In the genomic region with DNA sequence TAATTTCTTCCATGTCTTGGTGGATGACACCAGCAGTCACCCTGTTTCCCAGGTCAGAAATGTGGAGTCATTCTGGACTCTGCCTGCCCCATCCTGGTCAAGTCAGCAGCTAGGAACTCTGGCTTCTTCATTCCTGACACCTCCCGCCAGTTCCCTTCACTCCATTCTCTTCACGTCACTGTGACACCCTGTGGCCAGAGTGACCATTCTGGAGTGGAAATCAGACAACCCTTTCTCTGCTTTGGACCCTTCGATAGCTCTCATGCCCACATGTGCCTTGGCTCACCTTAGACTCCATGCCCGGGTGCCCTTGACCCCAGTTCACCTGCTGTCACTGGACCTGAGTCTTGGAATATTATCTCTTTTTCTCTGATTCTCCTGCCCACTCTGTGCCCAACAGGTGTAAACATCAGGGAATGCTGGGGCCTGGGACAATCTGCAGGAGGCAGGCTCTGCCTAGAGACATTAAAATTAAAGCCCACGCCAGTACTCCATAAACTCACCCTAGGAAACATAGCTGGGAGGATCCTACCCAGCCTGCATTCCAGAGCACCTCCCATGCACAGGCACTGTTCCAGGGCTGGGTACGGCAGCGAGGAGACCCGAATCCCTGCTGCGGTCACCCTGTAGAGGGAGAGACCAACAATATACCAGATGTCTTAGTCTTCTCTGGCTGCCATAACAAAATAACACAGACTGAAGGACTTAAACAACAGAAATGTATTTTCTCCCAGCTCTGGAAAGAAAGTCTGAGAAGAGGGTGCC, we compare ENCODE assay signal across 1 cellular context.
TF ChIP-seq lines count a peak whose summit lies in the region.

No MANE protein-coding gene starts in this region.

TF ChIP-seq in HepG2, 621 proteins besides CTCF, POLR2A, EP300 and RAD21:
- TF ChIP-seq ETV6 (CRISPR knock-in tag; conservative IDR thresholded peaks at IDR 0.05) (no peak), SATB2 (CRISPR knock-in tag; IDR thresholded peaks at IDR 0.05) (no peak), GATA4 (IDR thresholded peaks at IDR 0.05; ENCODE audit: borderline replicate concordance, low read depth) (no peak), AKAP8 (CRISPR knock-in tag; IDR thresholded peaks at IDR 0.05) (no peak), SMARCC2 (IDR thresholded peaks at IDR 0.05) (no peak), ZNF841 (CRISPR knock-in tag; IDR thresholded peaks at IDR 0.05; ENCODE audit: borderline replicate concordance) (no peak), MTA1 (CRISPR knock-in tag; IDR thresholded peaks at IDR 0.05; ENCODE audit: borderline replicate concordance) (no peak), ZBTB8A (CRISPR knock-in tag; IDR thresholded peaks at IDR 0.05; ENCODE audit: borderline replicate concordance, low read depth) (no peak), NR2C2 (CRISPR knock-in tag; IDR thresholded peaks at IDR 0.05; ENCODE audit: borderline replicate concordance) (no peak), TOPORS (CRISPR knock-in tag; IDR thresholded peaks at IDR 0.05) (no peak), POLR2G (IDR thresholded peaks at IDR 0.05; ENCODE audit: low read depth, low read length) (no peak), ZNF282 (IDR thresholded peaks at IDR 0.05; ENCODE audit: partially characterized antibody) (no peak), THAP8 (CRISPR knock-in tag; IDR thresholded peaks at IDR 0.05; ENCODE audit: borderline replicate concordance) (no peak)
- TF ChIP-seq, protein P1, sequence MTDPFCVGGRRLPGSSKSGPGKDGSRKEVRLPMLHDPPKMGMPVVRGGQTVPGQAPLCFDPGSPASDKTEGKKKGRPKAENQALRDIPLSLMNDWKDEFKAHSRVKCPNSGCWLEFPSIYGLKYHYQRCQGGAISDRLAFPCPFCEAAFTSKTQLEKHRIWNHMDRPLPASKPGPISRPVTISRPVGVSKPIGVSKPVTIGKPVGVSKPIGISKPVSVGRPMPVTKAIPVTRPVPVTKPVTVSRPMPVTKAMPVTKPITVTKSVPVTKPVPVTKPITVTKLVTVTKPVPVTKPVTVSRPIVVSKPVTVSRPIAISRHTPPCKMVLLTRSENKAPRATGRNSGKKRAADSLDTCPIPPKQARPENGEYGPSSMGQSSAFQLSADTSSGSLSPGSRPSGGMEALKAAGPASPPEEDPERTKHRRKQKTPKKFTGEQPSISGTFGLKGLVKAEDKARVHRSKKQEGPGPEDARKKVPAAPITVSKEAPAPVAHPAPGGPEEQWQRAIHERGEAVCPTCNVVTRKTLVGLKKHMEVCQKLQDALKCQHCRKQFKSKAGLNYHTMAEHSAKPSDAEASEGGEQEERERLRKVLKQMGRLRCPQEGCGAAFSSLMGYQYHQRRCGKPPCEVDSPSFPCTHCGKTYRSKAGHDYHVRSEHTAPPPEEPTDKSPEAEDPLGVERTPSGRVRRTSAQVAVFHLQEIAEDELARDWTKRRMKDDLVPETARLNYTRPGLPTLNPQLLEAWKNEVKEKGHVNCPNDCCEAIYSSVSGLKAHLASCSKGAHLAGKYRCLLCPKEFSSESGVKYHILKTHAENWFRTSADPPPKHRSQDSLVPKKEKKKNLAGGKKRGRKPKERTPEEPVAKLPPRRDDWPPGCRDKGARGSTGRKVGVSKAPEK (CRISPR knock-in tag; IDR thresholded peaks at IDR 0.05; ENCODE audit: borderline replicate concordance), result no peak
- TF ChIP-seq, protein P2, sequence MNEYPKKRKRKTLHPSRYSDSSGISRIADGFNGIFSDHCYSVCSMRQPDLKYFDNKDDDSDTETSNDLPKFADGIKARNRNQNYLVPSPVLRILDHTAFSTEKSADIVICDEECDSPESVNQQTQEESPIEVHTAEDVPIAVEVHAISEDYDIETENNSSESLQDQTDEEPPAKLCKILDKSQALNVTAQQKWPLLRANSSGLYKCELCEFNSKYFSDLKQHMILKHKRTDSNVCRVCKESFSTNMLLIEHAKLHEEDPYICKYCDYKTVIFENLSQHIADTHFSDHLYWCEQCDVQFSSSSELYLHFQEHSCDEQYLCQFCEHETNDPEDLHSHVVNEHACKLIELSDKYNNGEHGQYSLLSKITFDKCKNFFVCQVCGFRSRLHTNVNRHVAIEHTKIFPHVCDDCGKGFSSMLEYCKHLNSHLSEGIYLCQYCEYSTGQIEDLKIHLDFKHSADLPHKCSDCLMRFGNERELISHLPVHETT (CRISPR knock-in tag; conservative IDR thresholded peaks at IDR 0.05), result no peak
- TF ChIP-seq, protein P3, sequence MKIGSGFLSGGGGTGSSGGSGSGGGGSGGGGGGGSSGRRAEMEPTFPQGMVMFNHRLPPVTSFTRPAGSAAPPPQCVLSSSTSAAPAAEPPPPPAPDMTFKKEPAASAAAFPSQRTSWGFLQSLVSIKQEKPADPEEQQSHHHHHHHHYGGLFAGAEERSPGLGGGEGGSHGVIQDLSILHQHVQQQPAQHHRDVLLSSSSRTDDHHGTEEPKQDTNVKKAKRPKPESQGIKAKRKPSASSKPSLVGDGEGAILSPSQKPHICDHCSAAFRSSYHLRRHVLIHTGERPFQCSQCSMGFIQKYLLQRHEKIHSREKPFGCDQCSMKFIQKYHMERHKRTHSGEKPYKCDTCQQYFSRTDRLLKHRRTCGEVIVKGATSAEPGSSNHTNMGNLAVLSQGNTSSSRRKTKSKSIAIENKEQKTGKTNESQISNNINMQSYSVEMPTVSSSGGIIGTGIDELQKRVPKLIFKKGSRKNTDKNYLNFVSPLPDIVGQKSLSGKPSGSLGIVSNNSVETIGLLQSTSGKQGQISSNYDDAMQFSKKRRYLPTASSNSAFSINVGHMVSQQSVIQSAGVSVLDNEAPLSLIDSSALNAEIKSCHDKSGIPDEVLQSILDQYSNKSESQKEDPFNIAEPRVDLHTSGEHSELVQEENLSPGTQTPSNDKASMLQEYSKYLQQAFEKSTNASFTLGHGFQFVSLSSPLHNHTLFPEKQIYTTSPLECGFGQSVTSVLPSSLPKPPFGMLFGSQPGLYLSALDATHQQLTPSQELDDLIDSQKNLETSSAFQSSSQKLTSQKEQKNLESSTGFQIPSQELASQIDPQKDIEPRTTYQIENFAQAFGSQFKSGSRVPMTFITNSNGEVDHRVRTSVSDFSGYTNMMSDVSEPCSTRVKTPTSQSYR (CRISPR knock-in tag; IDR thresholded peaks at IDR 0.05; ENCODE audit: borderline replicate concordance), result no peak
